8 cellular contexts compared by ENCODE assay signal in the genomic region with DNA sequence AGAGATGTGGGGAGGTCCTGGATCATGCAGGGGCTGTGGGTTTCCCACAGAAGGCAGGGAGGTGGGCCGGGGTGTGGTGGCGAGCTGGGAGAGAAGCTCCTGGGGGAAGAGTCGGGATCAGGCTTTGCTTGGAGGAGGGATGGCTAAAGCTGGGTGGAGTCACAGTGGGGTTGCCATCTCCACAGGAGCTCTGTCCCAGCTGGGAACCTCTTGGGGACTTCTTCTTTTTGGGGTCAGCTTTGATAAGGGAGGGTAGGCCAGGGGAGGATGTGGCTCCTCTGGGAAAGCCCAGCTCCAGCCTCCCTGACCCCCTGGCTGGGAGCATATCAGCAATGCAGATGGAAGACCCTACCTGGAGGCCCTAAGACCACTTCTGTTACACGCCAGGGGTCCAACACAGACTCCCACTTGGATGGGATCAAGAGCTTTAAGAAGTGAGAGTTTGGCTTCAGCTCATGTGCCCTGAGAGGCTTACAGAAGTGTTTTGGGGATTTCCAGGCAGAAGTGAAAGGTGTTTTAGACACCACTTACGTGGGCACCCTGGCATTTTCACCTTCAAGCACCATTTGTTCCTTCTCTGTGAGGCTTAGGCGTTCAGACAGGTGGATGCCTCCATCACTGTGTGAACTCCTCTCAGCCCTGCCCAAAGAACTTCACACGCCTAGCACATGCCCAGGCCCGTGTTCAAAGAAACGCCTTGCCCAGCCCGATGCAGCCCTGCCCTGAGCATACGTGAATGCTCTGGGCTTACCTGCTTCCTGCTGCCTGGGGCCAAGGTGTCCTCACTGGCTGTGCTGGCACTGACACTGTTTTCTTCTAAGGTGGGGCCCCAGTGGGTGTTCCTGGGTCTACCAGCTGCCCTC. TPM values are rescaled to one million over a fixed set of nuclear protein-coding genes. Genes with fewer than 3 reads are reported as not detected.
DNase-seq lines count a peak whose midpoint lies in the region; ATAC-seq and TF ChIP-seq lines count a peak whose summit lies in the region.

No MANE protein-coding gene starts in this region.

- H3K27ac ChIP-seq in adrenal gland, result peak overlapping the region in 3 of 5 donors; percentile 67 to 90 (median 88)
- no peak overlapping the region for H3K27ac ChIP-seq in sigmoid colon

- intact Hi-C loops in adrenal gland (cut with DNase I) (no loop called here), sigmoid colon (cut with DNase I) (no loop called here)

- ATAC-seq in GM18868 (IDR thresholded peaks at IDR 0.05; ENCODE audit: unreplicated experiment), result peak; percentile 87
- peak; percentile 53 for ATAC-seq in HG02885 (IDR thresholded peaks at IDR 0.05; ENCODE audit: poor library complexity, unreplicated experiment)
- ATAC-seq in GM18861 (IDR thresholded peaks at IDR 0.05; ENCODE audit: unreplicated experiment), result no peak

- no peak for TF ChIP-seq POLR2A in adrenal gland (IDR thresholded peaks at IDR 0.05)
- TF ChIP-seq POLR2A in sigmoid colon (IDR thresholded peaks at IDR 0.05), result no peak

- TF ChIP-seq EP300 in sigmoid colon (IDR thresholded peaks at IDR 0.05), result no peak

- H3K4me1 ChIP-seq in adrenal gland (replicated peaks in 1 of 2), result peaks cover 26 to 30% of the 10 kb centered on the region in 2 donors
- peaks cover 0 to 11% (median 8%) of the 10 kb centered on the region in 4 donors for H3K4me1 ChIP-seq in sigmoid colon

- 93 to 98% (median 96%) methylated on average over 6 to 11 of the region's 11 CpGs for WGBS in adrenal gland, 4 donors
- WGBS in sigmoid colon, 2 donors, result 52 to 64% methylated on average over 11 of the region's 11 CpGs

- H3K27me3 ChIP-seq in adrenal gland (no peaks in the 10 kb centered on the region), sigmoid colon (no peaks in the 10 kb centered on the region)

- TF ChIP-seq CTCF in adrenal gland (IDR thresholded peaks at IDR 0.05) (no peak), sigmoid colon (IDR thresholded peaks at IDR 0.05) (no peak)

- no peak overlapping the region for H3K4me3 ChIP-seq in adrenal gland
- H3K4me3 ChIP-seq in sigmoid colon, result no peak overlapping the region

- DNase-seq in adrenal gland (peak in 5 of 7 donors; percentile 11 to 28 (median 16)), sigmoid colon (peak; percentile 57), retina (no peak), hippocampal formation (lab: John Stamatoyannopoulos, UW) (no peak)
- no peak for DNase-seq in stimulated activated CD8-positive, alpha-beta memory T cell treated with anti-CD3 and anti-CD28 coated beads, Interleukin-4, amount 100 ng/mL, for 48 hours

- H3K36me3 ChIP-seq in adrenal gland (replicated peaks in 1 of 2) (peaks cover 0 to 34% of the 10 kb centered on the region in 2 donors), sigmoid colon (no peaks in the 10 kb centered on the region)

- no peaks in the 10 kb centered on the region for H3K9me3 ChIP-seq in adrenal gland (replicated peaks in 1 of 3)
- no peaks in the 10 kb centered on the region for H3K9me3 ChIP-seq in sigmoid colon

RNA-seq across cellular contexts. Expression of a gene that starts 33.7 kb away (rescaled TPM):
- total RNA-seq in adrenal gland (10 to 100 TPM; 16.9 to 64.1 (median 45.7) TPM), sigmoid colon (1 to 10 TPM; 4.3 to 6.4 (median 4.8) TPM)
- polyA plus RNA-seq in adrenal gland (10 to 100 TPM; 16.5 to 26.0 (median 18.7) TPM), sigmoid colon (1 to 10 TPM; 4.2 to 8.1 (median 5.1) TPM)

RNA-seq across cellular contexts. Expression of a gene that starts 52.2 kb away (rescaled TPM):
- total RNA-seq in adrenal gland (100 to 1,000 TPM in 1 of 8 donors, 10 to 100 TPM in 7; 42.8 to 109 (median 59.5) TPM), sigmoid colon (10 to 100 TPM; 19.7 to 30.3 (median 26.5) TPM)
- polyA plus RNA-seq in adrenal gland (10 to 100 TPM; 10.3 to 63.5 (median 16.2) TPM), sigmoid colon (10 to 100 TPM; 13.1 to 22.8 (median 21.3) TPM)

Comparison
In these comparisons a context has a peak if more than half of its experiments do, and no peak if none do; other contexts are left out.
1. DNase-seq: peak in adrenal gland (5 of 7) and sigmoid colon (single experiment); none in stimulated activated CD8-positive, alpha-beta memory T cell treated with anti-CD3 and anti-CD28 coated beads, Interleukin-4, amount 100 ng/mL, for 48 hours (single experiment), retina (single experiment) and hippocampal formation (0 of 2).
2. H3K27ac ChIP-seq: peak in adrenal gland (3 of 5); none in sigmoid colon (0 of 4).